In the genomic region with DNA sequence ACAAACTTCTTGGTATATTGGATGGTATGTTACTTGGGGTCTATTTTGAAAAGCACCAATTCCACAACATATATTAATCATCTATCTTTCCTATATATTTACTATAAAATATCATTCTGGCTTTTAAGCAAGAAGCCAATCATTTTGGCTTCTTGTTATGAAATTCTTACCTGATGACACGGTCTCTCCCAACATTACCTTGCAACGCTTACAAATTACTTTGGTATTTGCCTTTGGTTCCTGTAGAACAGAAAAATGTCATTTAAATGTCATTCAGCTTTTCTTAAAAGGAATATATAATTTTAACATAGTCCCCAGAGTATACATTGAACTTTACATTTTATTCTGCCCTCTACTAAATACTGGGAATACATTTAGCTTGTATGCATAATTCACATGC, we compare ENCODE assay signal across 17 cellular contexts. TPM values are rescaled to one million over a fixed set of nuclear protein-coding genes. Genes with fewer than 3 reads are reported as not detected.
DNase-seq lines count a peak whose midpoint lies in the region; ATAC-seq and TF ChIP-seq lines count a peak whose summit lies in the region.
"Had no signal": no experiment of that assay in that cellular context is flagged by ENCODE, and none has a peak within 500 bp of the region (broad histone marks: within the 10 kb centered on the region; RNA-seq: fewer than 3 reads in every experiment).

No MANE protein-coding gene starts in this region.

- no peaks in the 10 kb centered on the region for H3K4me1 Mint-ChIP-seq in stimulated activated naive B cell treated with anti-CD40 and anti-IgM and Interleukin-4, amounts not matched to agents 10 μg/mL and 1 μg/mL and 100 μg/mL, for 72 hours
- H3K4me1 Mint-ChIP-seq in activated T-helper 17 cell treated with anti-CD3 and anti-CD28 coated beads, Interleukin-2, amount 50 U/mL, for 72 hours = no peaks in the 10 kb centered on the region
- H3K4me1 Mint-ChIP-seq: H9 had no signal

- H3K79me2 ChIP-seq in mammary epithelial cell (ENCODE audit: insufficient read depth, low read length) = no peaks in the 10 kb centered on the region

- no TSS peak for BruUV-seq in mammary epithelial cell (replicated peaks; lab: Mats Ljungman, UMichigan)

- no peaks in the 10 kb centered on the region for H3K27me3 Mint-ChIP-seq in stimulated activated naive B cell treated with anti-CD40 and anti-IgM and Interleukin-4, amounts not matched to agents 10 μg/mL and 1 μg/mL and 100 μg/mL, for 72 hours
- no peaks in the 10 kb centered on the region for H3K27me3 Mint-ChIP-seq in activated T-helper 17 cell treated with anti-CD3 and anti-CD28 coated beads, Interleukin-2, amount 50 U/mL, for 72 hours
- H3K27me3 Mint-ChIP-seq: CD4-positive, alpha-beta T cell had no signal

- in situ Hi-C loops in mammary epithelial cell (cut with MboI; ENCODE audit: low sequenced_read_pairs in 2 of 2) = no loop called here

- ATAC-seq in RWPE2 (ENCODE audit: low read depth) = peak; percentile 45; the same call in 1 of the 3 replicates
- ATAC-seq in stimulated activated naive B cell treated with anti-CD40 and anti-IgM and Interleukin-4, amounts not matched to agents 10 μg/mL and 1 μg/mL and 100 μg/mL, for 72 hours (replicated peaks) = no peak
- no peak for ATAC-seq in activated T-helper 17 cell treated with anti-CD3 and anti-CD28 coated beads, Interleukin-2, amount 50 U/mL, for 72 hours (replicated peaks)
- ATAC-seq: A549, GM12878 had no signal

- TF ChIP-seq POLR2A in breast epithelium (IDR thresholded peaks at IDR 0.05) = no peak

- DNase-seq in mammary epithelial cell (peak; percentile 20), breast epithelium (ENCODE audit: low spot score in 2 of 2) (no peak), RWPE2 (ENCODE audit: low spot score) (no peak), glomerular visceral epithelial cell (ENCODE audit: extremely low spot score) (peak; percentile 8), NCI-H1417 treated with DMSO at 0.1 percent for 48 hours (lab: John Stamatoyannopoulos, UW) (no peak), NCI-H146 treated with DMSO at 0.1 percent for 48 hours (lab: John Stamatoyannopoulos, UW; ENCODE audit: unreplicated experiment) (no peak)
- DNase-seq in stimulated activated naive B cell treated with anti-CD40 and anti-IgM and Interleukin-4, amounts not matched to agents 10 μg/mL and 1 μg/mL and 100 μg/mL, for 72 hours = no peak
- DNase-seq: AML-193; CD4-positive, alpha-beta T cell; DMS153; DMS79; H9 had no signal

- H3K27ac ChIP-seq in mammary epithelial cell (ENCODE audit: insufficient read depth, low read depth, low read length) (no peak overlapping the region), breast epithelium (no peak overlapping the region), RWPE2 (ENCODE audit: poor library complexity, severe bottlenecking) (no peak overlapping the region)
- H3K27ac ChIP-seq: 22Rv1, A549, C4-2B had no signal

- peaks cover 8% of the 10 kb centered on the region for H3K4me1 ChIP-seq in mammary epithelial cell (ENCODE audit: insufficient read depth, low read length)
- H3K4me1 ChIP-seq in breast epithelium = no peaks in the 10 kb centered on the region
- peaks cover 9% of the 10 kb centered on the region for H3K4me1 ChIP-seq in RWPE2 (ENCODE audit: insufficient read depth, poor library complexity, severe bottlenecking)
- H3K4me1 ChIP-seq: A549 had no signal

- peaks cover 26 to 41% of the 10 kb centered on the region in 2 donors for H3K36me3 Mint-ChIP-seq in stimulated activated naive B cell treated with anti-CD40 and anti-IgM and Interleukin-4, amounts not matched to agents 10 μg/mL and 1 μg/mL and 100 μg/mL, for 72 hours
- H3K36me3 Mint-ChIP-seq in activated T-helper 17 cell treated with anti-CD3 and anti-CD28 coated beads, Interleukin-2, amount 50 U/mL, for 72 hours (ENCODE audit: low read depth) = peaks cover 40% of the 10 kb centered on the region

- 7% methylated on average over 2 of the region's 2 CpGs for WGBS in mammary epithelial cell (ENCODE audit: low coverage, missing lambda C conversion rate)

- peaks cover 4 to 10% of the 10 kb centered on the region in 2 donors for H3K9me3 Mint-ChIP-seq in stimulated activated naive B cell treated with anti-CD40 and anti-IgM and Interleukin-4, amounts not matched to agents 10 μg/mL and 1 μg/mL and 100 μg/mL, for 72 hours
- peaks cover 14% of the 10 kb centered on the region for H3K9me3 Mint-ChIP-seq in activated T-helper 17 cell treated with anti-CD3 and anti-CD28 coated beads, Interleukin-2, amount 50 U/mL, for 72 hours

- H3K27ac Mint-ChIP-seq in stimulated activated naive B cell treated with anti-CD40 and anti-IgM and Interleukin-4, amounts not matched to agents 10 μg/mL and 1 μg/mL and 100 μg/mL, for 72 hours = no peak overlapping the region
- no peak overlapping the region for H3K27ac Mint-ChIP-seq in activated T-helper 17 cell treated with anti-CD3 and anti-CD28 coated beads, Interleukin-2, amount 50 U/mL, for 72 hours
- H3K27ac Mint-ChIP-seq: CD4-positive, alpha-beta T cell; H9 had no signal

- no peak for TF ChIP-seq CTCF in mammary epithelial cell (conservative IDR thresholded peaks at IDR 0.05 in 1 of 2, IDR thresholded peaks at IDR 0.05 in 1 of 2; ENCODE audit: extremely low read depth in 1 of 2, insufficient read depth in 1 of 2, low read depth in 1 of 2, low read length in 2 of 2)
- TF ChIP-seq CTCF in breast epithelium (IDR thresholded peaks at IDR 0.05) = no peak
- TF ChIP-seq CTCF in RWPE2 (IDR thresholded peaks at IDR 0.05; ENCODE audit: poor library complexity, severe bottlenecking) = no peak

- CTCF ChIA-PET in mammary epithelial cell (lab: Charles Lee; ENCODE audit: low non-redundant PET) = no interaction called here

- no peaks in the 10 kb centered on the region for H4K20me1 ChIP-seq in mammary epithelial cell (ENCODE audit: insufficient read depth, low read length)

- dilution Hi-C loops in mammary epithelial cell (cut with HindIII; ENCODE audit: low sequenced_read_pairs) = no loop called here

- H3K9ac ChIP-seq in mammary epithelial cell (ENCODE audit: insufficient read depth, low read length) = no peak overlapping the region

- no peak overlapping the region for H3K4me3 ChIP-seq in mammary epithelial cell (replicated peaks in 1 of 3; ENCODE audit: insufficient read depth in 1 of 3, low read depth in 2 of 3, low read length in 3 of 3)
- H3K4me3 ChIP-seq in breast epithelium = no peak overlapping the region
- no peak overlapping the region for H3K4me3 ChIP-seq in RWPE2 (ENCODE audit: severe bottlenecking)
- H3K4me3 ChIP-seq: A549, GM12878 had no signal

- H3K4me3 Mint-ChIP-seq in stimulated activated naive B cell treated with anti-CD40 and anti-IgM and Interleukin-4, amounts not matched to agents 10 μg/mL and 1 μg/mL and 100 μg/mL, for 72 hours = no peak overlapping the region
- no peak overlapping the region for H3K4me3 Mint-ChIP-seq in activated T-helper 17 cell treated with anti-CD3 and anti-CD28 coated beads, Interleukin-2, amount 50 U/mL, for 72 hours
- H3K4me3 Mint-ChIP-seq: CD4-positive, alpha-beta T cell; H9 had no signal

- intact Hi-C loops in mammary epithelial cell (cut with micrococcal nuclease) (no loop called here), breast epithelium (cut with DNase I; ENCODE audit: low total_unique reads) (no loop called here)

- no peak overlapping the region for H2AFZ ChIP-seq in mammary epithelial cell (ENCODE audit: low read depth, low read length)

- no peaks in the 10 kb centered on the region for H3K9me3 ChIP-seq in mammary epithelial cell (replicated peaks; ENCODE audit: insufficient read depth, low read length)
- H3K9me3 ChIP-seq in breast epithelium = no peaks in the 10 kb centered on the region
- H3K9me3 ChIP-seq in RWPE2 (ENCODE audit: severe bottlenecking) = no peaks in the 10 kb centered on the region
- H3K9me3 ChIP-seq: A549 had no signal

- H3K4me2 ChIP-seq in mammary epithelial cell (ENCODE audit: insufficient read depth, low read depth, low read length) = no peak overlapping the region
- H3K4me2 ChIP-seq: A549 had no signal

- H3K27me3 ChIP-seq in mammary epithelial cell (ENCODE audit: insufficient read depth, low read length) (no peaks in the 10 kb centered on the region), breast epithelium (no peaks in the 10 kb centered on the region), RWPE2 (ENCODE audit: insufficient read depth, poor library complexity, severe bottlenecking) (no peaks in the 10 kb centered on the region)

- H3K36me3 ChIP-seq in mammary epithelial cell (ENCODE audit: insufficient read depth, low read length) (no peaks in the 10 kb centered on the region), breast epithelium (no peaks in the 10 kb centered on the region), RWPE2 (ENCODE audit: low read depth) (no peaks in the 10 kb centered on the region; the same call in 1 of the 2 replicates)

RNA-seq across cellular contexts. Expression of gene UBE3D, which starts 27.4 kb away (rescaled TPM):
- 1 to 10 TPM; 5.3 to 6.3 TPM for total RNA-seq in mammary epithelial cell
- 2.9 TPM for polyA plus RNA-seq in mammary epithelial cell
- 6.5 TPM for polyA minus RNA-seq in mammary epithelial cell
- total RNA-seq in breast epithelium = 10 to 100 TPM in 2 of 3 donors, 1 to 10 TPM in 1; 8.8 to 14.7 (median 13.5) TPM
- 10 to 100 TPM in 1 of 2 donors, 1 to 10 TPM in 1; 6.2 to 11.0 TPM for total RNA-seq in activated T-helper 17 cell treated with anti-CD3 and anti-CD28 coated beads, Interleukin-2, amount 50 U/mL, for 72 hours

RNA-seq across cellular contexts. Expression of gene DOP1A, which starts 29.2 kb away (rescaled TPM):
- total RNA-seq in mammary epithelial cell (10 to 100 TPM; 24.3 to 74.3 TPM), breast epithelium (10 to 100 TPM; 27.5 to 93.2 (median 56.4) TPM)
- polyA plus RNA-seq in mammary epithelial cell = 6.3 TPM
- polyA minus RNA-seq in mammary epithelial cell = 50.2 TPM
- total RNA-seq in activated T-helper 17 cell treated with anti-CD3 and anti-CD28 coated beads, Interleukin-2, amount 50 U/mL, for 72 hours = 1 to 10 TPM; 7.6 to 8.9 TPM

Comparison
In these comparisons a context has a peak if more than half of its experiments do, and no peak if none do; other contexts are left out.
1. DNase-seq: peak in mammary epithelial cell (single experiment) and glomerular visceral epithelial cell (single experiment); none in breast epithelium (0 of 2), RWPE2 (single experiment), stimulated activated naive B cell treated with anti-CD40 and anti-IgM and Interleukin-4, amounts not matched to agents 10 μg/mL and 1 μg/mL and 100 μg/mL, for 72 hours (single experiment), NCI-H1417 treated with DMSO at 0.1 percent for 48 hours (single experiment) and NCI-H146 treated with DMSO at 0.1 percent for 48 hours (single experiment).